In the genomic region with DNA sequence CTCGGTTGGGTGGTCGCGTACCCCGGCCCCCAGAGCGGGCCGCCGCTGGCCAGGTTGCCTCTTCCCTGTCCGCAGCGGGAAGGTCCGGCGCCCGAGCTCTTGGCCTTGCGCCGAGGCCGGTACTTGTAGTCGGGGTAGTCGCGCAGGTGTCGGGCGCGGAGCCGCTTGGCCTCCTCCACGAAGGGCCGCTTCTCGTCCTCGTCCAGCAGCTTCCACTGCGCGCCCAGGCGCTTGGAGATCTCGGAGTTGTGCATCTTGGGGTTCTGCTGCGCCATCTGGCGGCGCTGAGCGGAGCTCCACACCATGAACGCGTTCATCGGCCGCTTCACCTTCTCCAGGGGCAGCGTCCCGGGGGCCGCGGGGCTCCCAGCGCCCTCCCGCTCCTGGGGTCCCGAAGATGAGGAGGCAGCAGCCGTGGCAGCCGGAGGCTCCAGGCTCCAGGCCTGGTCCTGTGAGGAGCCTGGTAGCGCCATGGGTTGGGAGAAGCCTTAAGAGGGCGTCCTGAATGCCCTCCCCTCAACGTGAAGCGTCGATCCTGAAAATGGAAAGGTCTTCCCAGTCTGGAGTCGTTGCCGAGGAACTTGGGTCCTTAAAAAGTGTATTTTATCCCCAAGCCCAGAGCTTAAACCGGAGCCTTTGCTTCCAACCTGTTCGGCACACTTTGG, we compare ENCODE assay signal across 8 cellular contexts. TPM values are rescaled to one million over a fixed set of nuclear protein-coding genes. Genes with fewer than 3 reads are reported as not detected.
DNase-seq lines count a peak whose midpoint lies in the region; ATAC-seq and TF ChIP-seq lines count a peak whose summit lies in the region.

No MANE protein-coding gene starts in this region.

- no peak overlapping the region for H3K4me3 Mint-ChIP-seq in naive thymus-derived CD8-positive, alpha-beta T cell

- TF ChIP-seq CTCF in fibroblast of villous mesenchyme (IDR thresholded peaks at IDR 0.05; ENCODE audit: insufficient read depth, low read depth, low read length) = peak; percentile 84

- H3K4me1 Mint-ChIP-seq in naive thymus-derived CD8-positive, alpha-beta T cell = peaks cover 6 to 19% (median 17%) of the 10 kb centered on the region in 4 donors

- POLR2A ChIA-PET in naive thymus-derived CD8-positive, alpha-beta T cell (lab: Charles Lee) = interaction anchor here (0.6 to 2.8 kb wide), 14 partner anchors 8 to 430 kb away, joined by 3 to 12 read pairs (median 4); a partner anchor contains a TSS

- no peaks in the 10 kb centered on the region for H3K9me3 ChIP-seq in NT2/D1 (ENCODE audit: insufficient read depth, low read length)

- H3K27me3 ChIP-seq in NT2/D1 (ENCODE audit: insufficient read depth, insufficient read length) = no peaks in the 10 kb centered on the region

- peak; percentile 91 to 92 for ATAC-seq in naive thymus-derived CD8-positive, alpha-beta T cell
- ATAC-seq in GM18519 (IDR thresholded peaks at IDR 0.05; ENCODE audit: low FRiP score, unreplicated experiment) = no peak

- H3K36me3 ChIP-seq in NT2/D1 (ENCODE audit: insufficient read depth, insufficient read length, low read length) = peaks cover 65% of the 10 kb centered on the region

- no peaks in the 10 kb centered on the region for H3K9me3 Mint-ChIP-seq in naive thymus-derived CD8-positive, alpha-beta T cell

- peaks cover 14% of the 10 kb centered on the region for H3K4me1 ChIP-seq in NT2/D1 (ENCODE audit: insufficient read depth, insufficient read length)

- peak overlapping the region; percentile 81 for H3K9ac ChIP-seq in NT2/D1 (ENCODE audit: insufficient read length, low read depth)

- DNase-seq in EH (ENCODE audit: low read depth) = peak; percentile 86
- no peak for DNase-seq in NT2/D1 (ENCODE audit: low read depth, low spot score)
- DNase-seq in activated naive CD4-positive, alpha-beta T cell (lab: John Stamatoyannopoulos, UW) = peak; percentile 25 to 62 (median 44)
- DNase-seq in fibroblast of villous mesenchyme (ENCODE audit: low read depth) = peak; percentile 83
- peak; percentile 53 to 84 (median 65) for DNase-seq in naive thymus-derived CD8-positive, alpha-beta T cell
- peak; percentile 38 for DNase-seq in stimulated activated naive CD4-positive, alpha-beta T cell treated with Interleukin-2 at 50 U/mL for 16 hours (lab: John Stamatoyannopoulos, UW)
- DNase-seq in RKO (ENCODE audit: low spot score) = no peak

- H3K27ac Mint-ChIP-seq in naive thymus-derived CD8-positive, alpha-beta T cell = peak overlapping the region in 5 of 10 donors; percentile 17 to 69 (median 56)

- H3K36me3 Mint-ChIP-seq in naive thymus-derived CD8-positive, alpha-beta T cell = peaks cover 0 to 48% (median 10%) of the 10 kb centered on the region in 3 donors

- H3K4me3 ChIP-seq in NT2/D1 (ENCODE audit: insufficient read length, low read depth) (peak overlapping the region; percentile 50), fibroblast of villous mesenchyme (ENCODE audit: low read depth, low read length) (peak overlapping the region; percentile 9)

- no peaks in the 10 kb centered on the region for H3K27me3 Mint-ChIP-seq in naive thymus-derived CD8-positive, alpha-beta T cell

RNA-seq across cellular contexts. Expression of a gene that starts 0.6 kb away (rescaled TPM):
- under 0.01 and 0.64 TPM in 2 replicates for total RNA-seq in fibroblast of villous mesenchyme
- under 1 TPM; 0.55 to 0.93 TPM for total RNA-seq in naive thymus-derived CD8-positive, alpha-beta T cell
- not detected for polyA plus RNA-seq in naive thymus-derived CD8-positive, alpha-beta T cell

RNA-seq across cellular contexts. Expression of a gene that starts 5.7 kb away (rescaled TPM):
- total RNA-seq in fibroblast of villous mesenchyme = 70.5 and 101 TPM in 2 replicates
- total RNA-seq in naive thymus-derived CD8-positive, alpha-beta T cell = 10 to 100 TPM; 25.6 to 31.8 TPM
- 10 to 100 TPM; 33.9 to 48.9 (median 41.3) TPM for polyA plus RNA-seq in naive thymus-derived CD8-positive, alpha-beta T cell

RNA-seq across cellular contexts. Expression of a gene that starts 9.9 kb away (rescaled TPM):
- 9.1 and 9.7 TPM in 2 replicates for total RNA-seq in fibroblast of villous mesenchyme
- total RNA-seq in naive thymus-derived CD8-positive, alpha-beta T cell = 1 to 10 TPM; 4.4 to 4.6 TPM
- under 1 TPM; 0.15 to 0.59 (median 0.31) TPM for polyA plus RNA-seq in naive thymus-derived CD8-positive, alpha-beta T cell

RNA-seq across cellular contexts. Expression of a gene that starts 25.4 kb away (rescaled TPM):
- total RNA-seq in fibroblast of villous mesenchyme = 37.4 and 39.7 TPM in 2 replicates
- 10 to 100 TPM; 36.6 to 39.0 TPM for total RNA-seq in naive thymus-derived CD8-positive, alpha-beta T cell
- polyA plus RNA-seq in naive thymus-derived CD8-positive, alpha-beta T cell = 10 to 100 TPM; 11.8 to 17.8 (median 12.4) TPM

RNA-seq across cellular contexts. Expression of a gene that starts 27.6 kb away (rescaled TPM):
- 69.9 and 75.1 TPM in 2 replicates for total RNA-seq in fibroblast of villous mesenchyme
- 10 to 100 TPM; 48.0 to 56.8 TPM for total RNA-seq in naive thymus-derived CD8-positive, alpha-beta T cell
- polyA plus RNA-seq in naive thymus-derived CD8-positive, alpha-beta T cell = 10 to 100 TPM; 13.8 to 14.1 (median 14.0) TPM

Comparison
In these comparisons a context has a peak if more than half of its experiments do, and no peak if none do; other contexts are left out.
1. DNase-seq: peak in EH (single experiment), activated naive CD4-positive, alpha-beta T cell (4 of 4), fibroblast of villous mesenchyme (single experiment), naive thymus-derived CD8-positive, alpha-beta T cell (10 of 10) and stimulated activated naive CD4-positive, alpha-beta T cell treated with Interleukin-2 at 50 U/mL for 16 hours (single experiment); none in NT2/D1 (single experiment) and RKO (single experiment).